In the genomic region with DNA sequence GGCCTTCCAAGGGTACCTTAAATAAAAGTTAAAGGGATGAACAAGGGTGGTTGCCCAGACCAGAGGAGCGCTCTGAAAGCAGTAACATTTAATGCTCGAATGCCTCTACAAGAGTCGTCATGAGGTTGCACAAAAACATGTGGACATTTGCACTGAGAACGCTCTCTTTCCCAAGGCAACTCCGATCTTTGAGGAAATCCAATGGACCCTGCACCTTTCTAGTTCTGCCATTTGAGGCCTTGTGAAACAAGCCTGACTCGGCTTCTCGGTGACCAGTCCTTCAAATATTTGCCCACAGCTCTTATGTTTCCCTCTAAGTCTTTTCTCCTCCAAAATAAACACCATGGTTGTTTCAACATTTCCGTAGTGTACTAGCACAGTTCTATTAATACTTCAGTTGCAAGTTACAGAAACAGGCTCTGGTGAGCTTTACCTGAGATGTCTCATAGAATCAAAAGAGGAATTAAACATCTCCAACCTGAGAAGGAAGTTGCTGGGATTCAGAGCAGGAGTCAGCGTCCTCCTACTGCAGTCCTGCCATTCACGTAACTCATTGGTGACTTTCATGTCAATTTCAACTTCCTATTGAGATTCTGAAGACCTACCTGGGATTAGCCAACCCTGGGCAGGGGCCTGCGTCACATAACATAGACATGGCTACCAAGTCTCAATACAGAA, we compare ENCODE assay signal across 1 cellular context.
TF ChIP-seq lines count a peak whose summit lies in the region.

No MANE protein-coding gene starts in this region.

TF ChIP-seq in HepG2, 621 proteins besides CTCF, POLR2A, EP300 and RAD21 (continued from another document and continues in another):
- TF ChIP-seq MZF1 (CRISPR knock-in tag; IDR thresholded peaks at IDR 0.05; ENCODE audit: borderline replicate concordance) (no peak), ZNF761 (CRISPR knock-in tag; conservative IDR thresholded peaks at IDR 0.05) (peak; percentile 34; the same call in 1 of the 2 replicates), JDP2 (CRISPR knock-in tag; IDR thresholded peaks at IDR 0.05; ENCODE audit: borderline replicate concordance) (no peak), ZNF484 (CRISPR knock-in tag; IDR thresholded peaks at IDR 0.05; ENCODE audit: borderline replicate concordance, low read depth) (no peak), TP53 (CRISPR knock-in tag; conservative IDR thresholded peaks at IDR 0.05) (no peak), PHF20 (CRISPR knock-in tag; IDR thresholded peaks at IDR 0.05) (no peak), MED13 (CRISPR knock-in tag; IDR thresholded peaks at IDR 0.05) (no peak), EEA1 (CRISPR knock-in tag; IDR thresholded peaks at IDR 0.05; ENCODE audit: borderline replicate concordance) (no peak), MIER3 (CRISPR knock-in tag; IDR thresholded peaks at IDR 0.05; ENCODE audit: borderline replicate concordance) (0 out of 2 replicates have a peak, but pooled peaks have one; percentile 78), SMAD1 (CRISPR knock-in tag; IDR thresholded peaks at IDR 0.05; ENCODE audit: borderline replicate concordance, low read depth) (no peak), ZNF3 (CRISPR knock-in tag; IDR thresholded peaks at IDR 0.05) (no peak), ZNF124 (CRISPR knock-in tag; IDR thresholded peaks at IDR 0.05) (no peak), ZNF556 (CRISPR knock-in tag; IDR thresholded peaks at IDR 0.05; ENCODE audit: borderline replicate concordance) (peak; percentile 80; the same call in 1 of the 2 replicates), CC2D1A (CRISPR knock-in tag; IDR thresholded peaks at IDR 0.05) (no peak), FOSL2 (CRISPR knock-in tag; IDR thresholded peaks at IDR 0.05) (peak; percentile 93), TAF15 (IDR thresholded peaks at IDR 0.05; ENCODE audit: low read depth, low read length, poor library complexity, severe bottlenecking) (no peak), ZFP36 (IDR thresholded peaks at IDR 0.05; ENCODE audit: borderline replicate concordance, low read depth, low read length, partially characterized antibody) (no peak), ZNF777 (CRISPR knock-in tag; IDR thresholded peaks at IDR 0.05) (no peak), ZBTB3 (CRISPR knock-in tag; IDR thresholded peaks at IDR 0.05; ENCODE audit: borderline replicate concordance, low read depth) (0 out of 2 replicates have a peak, but pooled peaks have one; percentile 58), RNF2 (conservative IDR thresholded peaks at IDR 0.05; ENCODE audit: low read depth) (no peak), HOXA3 (CRISPR knock-in tag; IDR thresholded peaks at IDR 0.05) (peak; percentile 78), ZNF883 (CRISPR knock-in tag; IDR thresholded peaks at IDR 0.05; ENCODE audit: not compliant biosample characterization) (no peak), MIXL1 (CRISPR knock-in tag; IDR thresholded peaks at IDR 0.05) (peak; percentile 68), ZNF598 (CRISPR knock-in tag; IDR thresholded peaks at IDR 0.05; ENCODE audit: borderline replicate concordance) (no peak), HNF4A (CRISPR knock-in tag; IDR thresholded peaks at IDR 0.05) (peak; percentile 94), SMC3 (IDR thresholded peaks at IDR 0.05; ENCODE audit: low read length) (no peak; the same call in 1 of the 2 replicates), HMGA1 (CRISPR knock-in tag; conservative IDR thresholded peaks at IDR 0.05) (no peak), ZNF713 (CRISPR knock-in tag; IDR thresholded peaks at IDR 0.05) (no peak), SALL2 (CRISPR knock-in tag; IDR thresholded peaks at IDR 0.05) (no peak), SOX5 (CRISPR knock-in tag; IDR thresholded peaks at IDR 0.05; ENCODE audit: borderline replicate concordance) (peak; percentile 62; the same call in 1 of the 2 replicates), PAWR (CRISPR knock-in tag; IDR thresholded peaks at IDR 0.05; ENCODE audit: borderline replicate concordance) (no peak)
- TF ChIP-seq, protein P1, sequence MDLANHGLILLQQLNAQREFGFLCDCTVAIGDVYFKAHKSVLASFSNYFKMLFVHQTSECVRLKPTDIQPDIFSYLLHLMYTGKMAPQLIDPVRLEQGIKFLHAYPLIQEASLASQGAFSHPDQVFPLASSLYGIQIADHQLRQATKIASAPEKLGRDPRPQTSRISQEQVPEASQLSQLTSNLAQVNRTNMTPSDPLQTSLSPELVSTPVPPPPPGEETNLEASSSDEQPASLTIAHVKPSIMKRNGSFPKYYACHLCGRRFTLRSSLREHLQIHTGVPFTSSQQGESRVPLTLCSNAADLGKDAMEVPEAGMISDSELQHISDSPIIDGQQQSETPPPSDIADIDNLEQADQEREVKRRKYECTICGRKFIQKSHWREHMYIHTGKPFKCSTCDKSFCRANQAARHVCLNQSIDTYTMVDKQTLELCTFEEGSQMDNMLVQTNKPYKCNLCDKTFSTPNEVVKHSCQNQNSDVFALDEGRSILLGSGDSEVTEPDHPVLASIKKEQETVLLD (CRISPR knock-in tag; IDR thresholded peaks at IDR 0.05; ENCODE audit: low read depth) = no peak
- TF ChIP-seq, protein P2, sequence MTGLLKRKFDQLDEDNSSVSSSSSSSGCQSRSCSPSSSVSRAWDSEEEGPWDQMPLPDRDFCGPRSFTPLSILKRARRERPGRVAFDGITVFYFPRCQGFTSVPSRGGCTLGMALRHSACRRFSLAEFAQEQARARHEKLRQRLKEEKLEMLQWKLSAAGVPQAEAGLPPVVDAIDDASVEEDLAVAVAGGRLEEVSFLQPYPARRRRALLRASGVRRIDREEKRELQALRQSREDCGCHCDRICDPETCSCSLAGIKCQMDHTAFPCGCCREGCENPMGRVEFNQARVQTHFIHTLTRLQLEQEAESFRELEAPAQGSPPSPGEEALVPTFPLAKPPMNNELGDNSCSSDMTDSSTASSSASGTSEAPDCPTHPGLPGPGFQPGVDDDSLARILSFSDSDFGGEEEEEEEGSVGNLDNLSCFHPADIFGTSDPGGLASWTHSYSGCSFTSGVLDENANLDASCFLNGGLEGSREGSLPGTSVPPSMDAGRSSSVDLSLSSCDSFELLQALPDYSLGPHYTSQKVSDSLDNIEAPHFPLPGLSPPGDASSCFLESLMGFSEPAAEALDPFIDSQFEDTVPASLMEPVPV (CRISPR knock-in tag; IDR thresholded peaks at IDR 0.05) = 0 out of 2 replicates have a peak, but pooled peaks have one; percentile 48
- TF ChIP-seq, protein P3, sequence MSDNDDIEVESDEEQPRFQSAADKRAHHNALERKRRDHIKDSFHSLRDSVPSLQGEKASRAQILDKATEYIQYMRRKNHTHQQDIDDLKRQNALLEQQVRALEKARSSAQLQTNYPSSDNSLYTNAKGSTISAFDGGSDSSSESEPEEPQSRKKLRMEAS (IDR thresholded peaks at IDR 0.05) = peak; percentile 67
- TF ChIP-seq, protein P4, sequence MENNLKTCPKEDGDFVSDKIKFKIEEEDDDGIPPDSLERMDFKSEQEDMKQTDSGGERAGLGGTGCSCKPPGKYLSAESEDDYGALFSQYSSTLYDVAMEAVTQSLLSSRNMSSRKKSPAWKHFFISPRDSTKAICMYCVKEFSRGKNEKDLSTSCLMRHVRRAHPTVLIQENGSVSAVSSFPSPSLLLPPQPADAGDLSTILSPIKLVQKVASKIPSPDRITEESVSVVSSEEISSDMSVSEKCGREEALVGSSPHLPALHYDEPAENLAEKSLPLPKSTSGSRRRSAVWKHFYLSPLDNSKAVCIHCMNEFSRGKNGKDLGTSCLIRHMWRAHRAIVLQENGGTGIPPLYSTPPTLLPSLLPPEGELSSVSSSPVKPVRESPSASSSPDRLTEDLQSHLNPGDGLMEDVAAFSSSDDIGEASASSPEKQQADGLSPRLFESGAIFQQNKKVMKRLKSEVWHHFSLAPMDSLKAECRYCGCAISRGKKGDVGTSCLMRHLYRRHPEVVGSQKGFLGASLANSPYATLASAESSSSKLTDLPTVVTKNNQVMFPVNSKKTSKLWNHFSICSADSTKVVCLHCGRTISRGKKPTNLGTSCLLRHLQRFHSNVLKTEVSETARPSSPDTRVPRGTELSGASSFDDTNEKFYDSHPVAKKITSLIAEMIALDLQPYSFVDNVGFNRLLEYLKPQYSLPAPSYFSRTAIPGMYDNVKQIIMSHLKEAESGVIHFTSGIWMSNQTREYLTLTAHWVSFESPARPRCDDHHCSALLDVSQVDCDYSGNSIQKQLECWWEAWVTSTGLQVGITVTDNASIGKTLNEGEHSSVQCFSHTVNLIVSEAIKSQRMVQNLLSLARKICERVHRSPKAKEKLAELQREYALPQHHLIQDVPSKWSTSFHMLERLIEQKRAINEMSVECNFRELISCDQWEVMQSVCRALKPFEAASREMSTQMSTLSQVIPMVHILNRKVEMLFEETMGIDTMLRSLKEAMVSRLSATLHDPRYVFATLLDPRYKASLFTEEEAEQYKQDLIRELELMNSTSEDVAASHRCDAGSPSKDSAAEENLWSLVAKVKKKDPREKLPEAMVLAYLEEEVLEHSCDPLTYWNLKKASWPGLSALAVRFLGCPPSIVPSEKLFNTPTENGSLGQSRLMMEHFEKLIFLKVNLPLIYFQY (CRISPR knock-in tag; IDR thresholded peaks at IDR 0.05; ENCODE audit: borderline replicate concordance) = 0 out of 2 replicates have a peak, but pooled peaks have one; percentile 23
- TF ChIP-seq, protein P5, sequence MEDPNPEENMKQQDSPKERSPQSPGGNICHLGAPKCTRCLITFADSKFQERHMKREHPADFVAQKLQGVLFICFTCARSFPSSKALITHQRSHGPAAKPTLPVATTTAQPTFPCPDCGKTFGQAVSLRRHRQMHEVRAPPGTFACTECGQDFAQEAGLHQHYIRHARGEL (CRISPR knock-in tag; IDR thresholded peaks at IDR 0.05) = no peak
- TF ChIP-seq, protein P6, sequence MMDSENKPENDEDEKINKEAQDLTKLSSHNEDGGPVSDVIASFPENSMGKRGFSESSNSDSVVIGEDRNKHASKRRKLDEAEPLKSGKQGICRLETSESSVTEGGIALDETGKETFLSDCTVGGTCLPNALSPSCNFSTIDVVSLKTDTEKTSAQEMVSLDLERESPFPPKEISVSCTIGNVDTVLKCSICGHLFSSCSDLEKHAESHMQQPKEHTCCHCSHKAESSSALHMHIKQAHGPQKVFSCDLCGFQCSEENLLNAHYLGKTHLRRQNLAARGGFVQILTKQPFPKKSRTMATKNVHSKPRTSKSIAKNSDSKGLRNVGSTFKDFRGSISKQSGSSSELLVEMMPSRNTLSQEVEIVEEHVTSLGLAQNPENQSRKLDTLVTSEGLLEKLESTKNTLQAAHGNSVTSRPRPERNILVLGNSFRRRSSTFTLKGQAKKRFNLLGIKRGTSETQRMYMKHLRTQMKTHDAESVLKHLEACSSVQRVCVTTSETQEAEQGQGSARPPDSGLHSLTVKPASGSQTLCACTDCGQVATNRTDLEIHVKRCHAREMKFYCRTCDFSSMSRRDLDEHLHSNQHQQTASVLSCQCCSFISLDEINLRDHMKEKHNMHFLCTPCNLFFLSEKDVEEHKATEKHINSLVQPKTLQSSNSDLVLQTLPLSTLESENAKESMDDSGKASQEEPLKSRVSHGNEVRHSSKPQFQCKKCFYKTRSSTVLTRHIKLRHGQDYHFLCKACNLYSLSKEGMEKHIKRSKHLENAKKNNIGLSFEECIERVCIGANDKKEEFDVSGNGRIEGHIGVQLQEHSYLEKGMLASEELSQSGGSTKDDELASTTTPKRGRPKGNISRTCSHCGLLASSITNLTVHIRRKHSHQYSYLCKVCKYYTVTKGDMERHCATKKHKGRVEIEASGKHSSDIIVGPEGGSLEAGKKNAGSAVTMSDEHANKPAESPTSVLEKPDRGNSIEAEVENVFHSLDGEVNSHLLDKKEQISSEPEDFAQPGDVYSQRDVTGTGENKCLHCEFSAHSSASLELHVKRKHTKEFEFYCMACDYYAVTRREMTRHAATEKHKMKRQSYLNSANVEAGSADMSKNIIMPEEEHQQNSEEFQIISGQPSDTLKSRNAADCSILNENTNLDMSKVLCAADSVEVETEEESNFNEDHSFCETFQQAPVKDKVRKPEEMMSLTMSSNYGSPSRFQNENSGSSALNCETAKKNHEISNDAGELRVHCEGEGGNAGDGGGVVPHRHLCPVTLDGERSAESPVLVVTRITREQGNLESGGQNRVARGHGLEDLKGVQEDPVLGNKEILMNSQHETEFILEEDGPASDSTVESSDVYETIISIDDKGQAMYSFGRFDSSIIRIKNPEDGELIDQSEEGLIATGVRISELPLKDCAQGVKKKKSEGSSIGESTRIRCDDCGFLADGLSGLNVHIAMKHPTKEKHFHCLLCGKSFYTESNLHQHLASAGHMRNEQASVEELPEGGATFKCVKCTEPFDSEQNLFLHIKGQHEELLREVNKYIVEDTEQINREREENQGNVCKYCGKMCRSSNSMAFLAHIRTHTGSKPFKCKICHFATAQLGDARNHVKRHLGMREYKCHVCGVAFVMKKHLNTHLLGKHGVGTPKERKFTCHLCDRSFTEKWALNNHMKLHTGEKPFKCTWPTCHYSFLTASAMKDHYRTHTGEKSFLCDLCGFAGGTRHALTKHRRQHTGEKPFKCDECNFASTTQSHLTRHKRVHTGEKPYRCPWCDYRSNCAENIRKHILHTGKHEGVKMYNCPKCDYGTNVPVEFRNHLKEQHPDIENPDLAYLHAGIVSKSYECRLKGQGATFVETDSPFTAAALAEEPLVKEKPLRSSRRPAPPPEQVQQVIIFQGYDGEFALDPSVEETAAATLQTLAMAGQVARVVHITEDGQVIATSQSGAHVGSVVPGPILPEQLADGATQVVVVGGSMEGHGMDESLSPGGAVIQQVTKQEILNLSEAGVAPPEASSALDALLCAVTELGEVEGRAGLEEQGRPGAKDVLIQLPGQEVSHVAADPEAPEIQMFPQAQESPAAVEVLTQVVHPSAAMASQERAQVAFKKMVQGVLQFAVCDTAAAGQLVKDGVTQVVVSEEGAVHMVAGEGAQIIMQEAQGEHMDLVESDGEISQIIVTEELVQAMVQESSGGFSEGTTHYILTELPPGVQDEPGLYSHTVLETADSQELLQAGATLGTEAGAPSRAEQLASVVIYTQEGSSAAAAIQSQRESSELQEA (CRISPR knock-in tag; IDR thresholded peaks at IDR 0.05; ENCODE audit: not compliant biosample characterization) = no peak
- TF ChIP-seq, protein P7, sequence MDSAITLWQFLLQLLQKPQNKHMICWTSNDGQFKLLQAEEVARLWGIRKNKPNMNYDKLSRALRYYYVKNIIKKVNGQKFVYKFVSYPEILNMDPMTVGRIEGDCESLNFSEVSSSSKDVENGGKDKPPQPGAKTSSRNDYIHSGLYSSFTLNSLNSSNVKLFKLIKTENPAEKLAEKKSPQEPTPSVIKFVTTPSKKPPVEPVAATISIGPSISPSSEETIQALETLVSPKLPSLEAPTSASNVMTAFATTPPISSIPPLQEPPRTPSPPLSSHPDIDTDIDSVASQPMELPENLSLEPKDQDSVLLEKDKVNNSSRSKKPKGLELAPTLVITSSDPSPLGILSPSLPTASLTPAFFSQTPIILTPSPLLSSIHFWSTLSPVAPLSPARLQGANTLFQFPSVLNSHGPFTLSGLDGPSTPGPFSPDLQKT (CRISPR knock-in tag; IDR thresholded peaks at IDR 0.05; ENCODE audit: borderline replicate concordance) = no peak
- TF ChIP-seq, protein P8, sequence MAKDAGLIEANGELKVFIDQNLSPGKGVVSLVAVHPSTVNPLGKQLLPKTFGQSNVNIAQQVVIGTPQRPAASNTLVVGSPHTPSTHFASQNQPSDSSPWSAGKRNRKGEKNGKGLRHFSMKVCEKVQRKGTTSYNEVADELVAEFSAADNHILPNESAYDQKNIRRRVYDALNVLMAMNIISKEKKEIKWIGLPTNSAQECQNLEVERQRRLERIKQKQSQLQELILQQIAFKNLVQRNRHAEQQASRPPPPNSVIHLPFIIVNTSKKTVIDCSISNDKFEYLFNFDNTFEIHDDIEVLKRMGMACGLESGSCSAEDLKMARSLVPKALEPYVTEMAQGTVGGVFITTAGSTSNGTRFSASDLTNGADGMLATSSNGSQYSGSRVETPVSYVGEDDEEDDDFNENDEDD (CRISPR knock-in tag; IDR thresholded peaks at IDR 0.05; ENCODE audit: borderline replicate concordance) = peak; percentile 49; the same call in 1 of the 2 replicates
